Comparison of ENCODE assay signal across 2 cellular contexts in genomic region chr2:23363831-23364230, GRCh38.
TF ChIP-seq lines count a peak whose summit lies in the region.

No MANE protein-coding gene starts in this region.

TF ChIP-seq in SK-N-SH, 30 proteins besides CTCF, POLR2A, EP300 and RAD21 (continued from another document):
- no peak for TF ChIP-seq TAF1 (IDR thresholded peaks at IDR 0.05; ENCODE audit: borderline replicate concordance, low read depth, low read length)
- no peak for TF ChIP-seq MXI1 (IDR thresholded peaks at IDR 0.05; ENCODE audit: low read depth, low read length)
- no peak for TF ChIP-seq GATA2 (CRISPR knock-in tag; IDR thresholded peaks at IDR 0.05)
- TF ChIP-seq USF1 (IDR thresholded peaks at IDR 0.05; ENCODE audit: borderline replicate concordance, low read depth): no peak
- no peak for TF ChIP-seq RXRA (IDR thresholded peaks at IDR 0.05; ENCODE audit: borderline replicate concordance, low read depth)
- TF ChIP-seq NRF1 (IDR thresholded peaks at IDR 0.05; ENCODE audit: low read depth, low read length): no peak
- no peak for TF ChIP-seq RCOR1 (IDR thresholded peaks at IDR 0.05; ENCODE audit: low read length)
- no peak for TF ChIP-seq FOXM1 (IDR thresholded peaks at IDR 0.05; ENCODE audit: low read depth)
- TF ChIP-seq FOSL2 (IDR thresholded peaks at IDR 0.05; ENCODE audit: borderline replicate concordance, low read depth): no peak
- TF ChIP-seq POLR2AphosphoS5 (IDR thresholded peaks at IDR 0.05; ENCODE audit: low read depth, low read length): no peak
- no peak for TF ChIP-seq TCF12 (IDR thresholded peaks at IDR 0.05)
- TF ChIP-seq ZBTB33 (IDR thresholded peaks at IDR 0.05; ENCODE audit: borderline replicate concordance, low read depth): no peak
- TF ChIP-seq REST (IDR thresholded peaks at IDR 0.05; ENCODE audit: low read depth, low read length): no peak
- TF ChIP-seq TEAD4 (IDR thresholded peaks at IDR 0.05; ENCODE audit: borderline replicate concordance, insufficient read depth): no peak

TF ChIP-seq in SK-N-SH treated with all-trans-retinoic acid at 6 μM for 48 hours, 23 proteins besides CTCF, POLR2A, EP300 and RAD21 (continued from another document):
- no peak for TF ChIP-seq SNAI2 (CRISPR knock-in tag; IDR thresholded peaks at IDR 0.05)
- no peak for TF ChIP-seq GLIS3 (CRISPR knock-in tag; IDR thresholded peaks at IDR 0.05)
- no peak for TF ChIP-seq ZNF565 (CRISPR knock-in tag; conservative IDR thresholded peaks at IDR 0.05; ENCODE audit: low read depth)
- TF ChIP-seq TOX (CRISPR knock-in tag; IDR thresholded peaks at IDR 0.05; ENCODE audit: borderline replicate concordance): no peak
- TF ChIP-seq TCF4 (CRISPR knock-in tag; IDR thresholded peaks at IDR 0.05; ENCODE audit: borderline replicate concordance): no peak
- no peak for TF ChIP-seq ZFP30 (CRISPR knock-in tag; IDR thresholded peaks at IDR 0.05)
- TF ChIP-seq POU6F1 (CRISPR knock-in tag; IDR thresholded peaks at IDR 0.05; ENCODE audit: borderline replicate concordance, low read depth): no peak
- TF ChIP-seq ESRRG (CRISPR knock-in tag; IDR thresholded peaks at IDR 0.05): no peak
- TF ChIP-seq CSRNP3 (CRISPR knock-in tag; IDR thresholded peaks at IDR 0.05): no peak
- no peak for TF ChIP-seq BACH2 (CRISPR knock-in tag; IDR thresholded peaks at IDR 0.05; ENCODE audit: borderline replicate concordance)
